ENCODE assay signal across 1 cellular context in the genomic region with DNA sequence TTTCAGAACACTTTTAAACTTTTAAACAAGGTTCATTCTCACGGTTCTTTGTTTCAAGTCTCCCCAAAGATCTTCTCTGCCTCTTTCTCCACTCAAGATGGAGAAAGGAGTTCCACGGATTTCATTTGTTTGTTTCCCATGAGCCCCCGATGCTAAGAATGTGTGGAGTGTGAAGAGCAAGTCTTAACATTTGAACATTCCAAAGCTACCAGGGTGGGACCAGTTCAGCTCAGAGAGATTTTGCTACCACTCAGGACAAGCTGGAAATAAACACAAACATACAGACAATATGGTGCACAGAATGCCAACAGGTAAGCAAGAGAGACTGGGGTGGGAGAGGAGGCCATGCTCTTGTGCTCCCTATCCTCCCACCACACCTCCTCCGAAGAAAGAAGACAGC.
A peak's percentile ranks its signal among the peaks of the same experiment; 100 is the strongest.
TF ChIP-seq lines count a peak whose summit lies in the region.

No MANE protein-coding gene starts in this region.

TF ChIP-seq in HEK293, 187 proteins besides CTCF, POLR2A, EP300 and RAD21 (continued from another document):
- TF ChIP-seq, protein P1, sequence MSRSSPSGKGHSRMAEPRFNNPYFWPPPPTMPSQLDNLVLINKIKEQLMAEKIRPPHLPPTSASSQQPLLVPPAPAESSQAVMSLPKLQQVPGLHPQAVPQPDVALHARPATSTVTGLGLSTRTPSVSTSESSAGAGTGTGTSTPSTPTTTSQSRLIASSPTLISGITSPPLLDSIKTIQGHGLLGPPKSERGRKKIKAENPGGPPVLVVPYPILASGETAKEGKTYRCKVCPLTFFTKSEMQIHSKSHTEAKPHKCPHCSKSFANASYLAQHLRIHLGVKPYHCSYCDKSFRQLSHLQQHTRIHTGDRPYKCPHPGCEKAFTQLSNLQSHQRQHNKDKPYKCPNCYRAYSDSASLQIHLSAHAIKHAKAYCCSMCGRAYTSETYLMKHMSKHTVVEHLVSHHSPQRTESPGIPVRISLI (tag by site-specific recombination; IDR thresholded peaks at IDR 0.05) = no peak
- TF ChIP-seq, protein P2, sequence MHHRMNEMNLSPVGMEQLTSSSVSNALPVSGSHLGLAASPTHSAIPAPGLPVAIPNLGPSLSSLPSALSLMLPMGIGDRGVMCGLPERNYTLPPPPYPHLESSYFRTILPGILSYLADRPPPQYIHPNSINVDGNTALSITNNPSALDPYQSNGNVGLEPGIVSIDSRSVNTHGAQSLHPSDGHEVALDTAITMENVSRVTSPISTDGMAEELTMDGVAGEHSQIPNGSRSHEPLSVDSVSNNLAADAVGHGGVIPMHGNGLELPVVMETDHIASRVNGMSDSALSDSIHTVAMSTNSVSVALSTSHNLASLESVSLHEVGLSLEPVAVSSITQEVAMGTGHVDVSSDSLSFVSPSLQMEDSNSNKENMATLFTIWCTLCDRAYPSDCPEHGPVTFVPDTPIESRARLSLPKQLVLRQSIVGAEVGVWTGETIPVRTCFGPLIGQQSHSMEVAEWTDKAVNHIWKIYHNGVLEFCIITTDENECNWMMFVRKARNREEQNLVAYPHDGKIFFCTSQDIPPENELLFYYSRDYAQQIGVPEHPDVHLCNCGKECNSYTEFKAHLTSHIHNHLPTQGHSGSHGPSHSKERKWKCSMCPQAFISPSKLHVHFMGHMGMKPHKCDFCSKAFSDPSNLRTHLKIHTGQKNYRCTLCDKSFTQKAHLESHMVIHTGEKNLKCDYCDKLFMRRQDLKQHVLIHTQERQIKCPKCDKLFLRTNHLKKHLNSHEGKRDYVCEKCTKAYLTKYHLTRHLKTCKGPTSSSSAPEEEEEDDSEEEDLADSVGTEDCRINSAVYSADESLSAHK (tag by site-specific recombination; IDR thresholded peaks at IDR 0.05) = peak; percentile 62; the same call in 1 of the 2 replicates
